In the genomic region with DNA sequence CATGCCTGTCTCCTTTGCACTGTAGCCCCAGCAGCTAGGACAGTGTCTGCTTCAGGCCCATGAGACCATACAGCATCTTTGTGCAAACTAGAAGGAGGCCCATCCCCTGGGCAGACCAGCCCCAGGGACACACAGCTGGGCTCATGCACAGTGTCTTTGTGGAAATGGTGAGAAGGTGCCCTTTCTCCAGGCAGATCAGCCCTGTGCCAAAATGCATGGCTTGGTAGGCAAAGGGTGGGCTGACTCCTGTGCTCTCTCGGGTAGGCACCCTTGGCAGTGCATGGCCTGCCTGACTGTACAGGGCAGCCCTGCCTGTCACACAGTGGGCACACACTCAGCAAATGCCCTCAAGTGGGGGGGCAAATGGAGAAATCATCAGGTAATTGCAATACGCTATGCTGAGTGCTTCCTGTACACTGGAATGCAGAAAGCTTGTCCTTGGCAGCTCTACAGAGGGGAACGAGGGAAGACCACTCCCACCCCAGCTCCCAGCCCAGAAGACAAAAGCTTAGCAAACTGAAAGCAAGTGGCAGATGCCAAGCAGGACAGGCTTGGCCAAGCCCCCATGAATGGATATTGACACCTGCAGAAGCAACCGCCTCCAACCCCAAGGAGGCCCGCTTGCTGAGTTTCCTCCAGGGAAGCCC, we compare ENCODE assay signal across 15 cellular contexts. TPM values are rescaled to one million over a fixed set of nuclear protein-coding genes. Genes with fewer than 3 reads are reported as not detected.
DNase-seq lines count a peak whose midpoint lies in the region; ATAC-seq and TF ChIP-seq lines count a peak whose summit lies in the region.
"Had no signal": no experiment of that assay in that cellular context is flagged by ENCODE, and none has a peak within 500 bp of the region (broad histone marks: within the 10 kb centered on the region; RNA-seq: fewer than 3 reads in every experiment).

No MANE protein-coding gene starts in this region.

- H3K27ac ChIP-seq in SK-N-SH (ENCODE audit: low read depth in 2 of 2, low read length in 1 of 2) (no peak overlapping the region), heart left ventricle (peak overlapping the region in 11 of 12 donors; percentile 6 to 91 (median 59)), trophoblast cell (ENCODE audit: low read depth, low read length) (no peak overlapping the region), upper lobe of left lung (peak overlapping the region; percentile 49 to 89 (median 84))

- peaks cover 76% of the 10 kb centered on the region for H3K79me2 ChIP-seq in SK-N-SH (ENCODE audit: insufficient read depth)
- no peaks in the 10 kb centered on the region for H3K79me2 ChIP-seq in trophoblast cell (ENCODE audit: control insufficient read depth, insufficient read depth, low read length, poor library complexity)

- H3K9me2 ChIP-seq in SK-N-SH = no peaks in the 10 kb centered on the region

- no peak overlapping the region for H4K91ac ChIP-seq in trophoblast cell (ENCODE audit: low read depth, low read length)

- no peak overlapping the region for H3K23ac ChIP-seq in trophoblast cell (ENCODE audit: low read length)

- H2AFZ ChIP-seq in SK-N-SH (ENCODE audit: low read depth) (no peak overlapping the region), trophoblast cell (ENCODE audit: insufficient read depth, low read length, poor library complexity) (no peak overlapping the region)

- H4K12ac ChIP-seq in trophoblast cell (ENCODE audit: low read depth, low read length) = no peak overlapping the region

- DNase-seq in SK-N-SH = no peak
- peak in 3 of 5 donors; percentile 41 to 61 (median 44) for DNase-seq in heart left ventricle
- DNase-seq in trophoblast cell = no peak
- DNase-seq in upper lobe of left lung = peak in 1 of 2 donors; percentile 57
- no peak for DNase-seq in effector CD4-positive, alpha-beta T cell
- no peak for DNase-seq in activated CD4-positive, alpha-beta T cell treated with anti-CD3 and anti-CD28 coated beads for 48 hours
- DNase-seq: activated T-cell treated with anti-CD3 and anti-CD28 coated beads for 4 hours; naive B cell; NCI-H524; stimulated activated CD4-positive, alpha-beta T cell treated with anti-CD3 and anti-CD28 coated beads, Interleukin-4, amount 100 ng/mL, for 24 hours; transverse colon had no signal

- no peaks in the 10 kb centered on the region for H3F3A ChIP-seq in SK-N-SH (replicated peaks; ENCODE audit: insufficient read depth)

- H3K36me3 ChIP-seq in SK-N-SH (replicated peaks in 1 of 2; ENCODE audit: control insufficient read depth in 1 of 2, insufficient read depth in 2 of 2, low read length in 1 of 2) (peaks cover 15 to 33% of the 10 kb centered on the region in 2 experiments), heart left ventricle (peaks cover 0 to 12% (median 0%) of the 10 kb centered on the region in 9 donors), trophoblast cell (ENCODE audit: control insufficient read depth in 1 of 2, insufficient read depth in 2 of 2, low read length in 2 of 2) (no peaks in the 10 kb centered on the region), upper lobe of left lung (no peaks in the 10 kb centered on the region)
- H3K36me3 ChIP-seq: transverse colon had no signal

- H2BK120ac ChIP-seq in trophoblast cell (ENCODE audit: insufficient read depth, low read length, poor library complexity) = no peak overlapping the region

- TF ChIP-seq RAD21 in SK-N-SH (IDR thresholded peaks at IDR 0.05; ENCODE audit: low read length) = no peak

- peaks cover 84% of the 10 kb centered on the region for H4K20me1 ChIP-seq in SK-N-SH (ENCODE audit: insufficient read depth)

- POLR2A ChIA-PET in SK-N-SH (lab: Yijun Ruan, JAX) = no interaction called here

- TF ChIP-seq EP300 in SK-N-SH (IDR thresholded peaks at IDR 0.05; ENCODE audit: borderline replicate concordance in 1 of 2, low read depth in 1 of 2, low read length in 1 of 2) = no peak
- peak in 1 of 4 donors; percentile 5 for TF ChIP-seq EP300 in upper lobe of left lung (IDR thresholded peaks at IDR 0.05)

- ATAC-seq in SK-N-SH treated with all-trans-retinoic acid at 6 μM for 48 hours = peak; percentile 13; the same call in 1 of the 3 replicates
- peak in 2 of 4 donors; percentile 9 to 21 for ATAC-seq in heart left ventricle
- peak; percentile 10 to 58 for ATAC-seq in upper lobe of left lung (ENCODE audit: low FRiP score in 2 of 2)
- no peak for ATAC-seq in GM18519 (IDR thresholded peaks at IDR 0.05; ENCODE audit: low FRiP score, unreplicated experiment)
- ATAC-seq: activated naive CD4-positive, alpha-beta T cell treated with anti-CD3 and anti-CD28 coated beads, Interleukin-2, amount 50 U/mL, for 72 hours; HepG2 had no signal

- intact Hi-C loops in heart left ventricle (cut with DNase I) = loop anchor here in 4 of 10 donors (2.0 to 10.0 kb wide), 3 partner anchors 32 to 46 kb away; no protein-coding TSS in a partner anchor

- H2BK12ac ChIP-seq in trophoblast cell (ENCODE audit: low read length) = no peak overlapping the region

- no peak overlapping the region for H2BK5ac ChIP-seq in trophoblast cell (ENCODE audit: low read depth, low read length, poor library complexity)

- H3K18ac ChIP-seq in trophoblast cell (ENCODE audit: low read length) = no peak overlapping the region

- no peaks in the 10 kb centered on the region for H3K79me1 ChIP-seq in trophoblast cell (ENCODE audit: low read length)

- H3K4me1 ChIP-seq in SK-N-SH (ENCODE audit: control insufficient read depth in 1 of 2, insufficient read depth in 2 of 2, low read depth in 1 of 2, low read length in 1 of 2) (peaks cover 0 to 3% of the 10 kb centered on the region in 2 experiments; a peak in 1 of 4 replicates), heart left ventricle (peaks cover 8 to 82% (median 57%) of the 10 kb centered on the region in 12 donors), trophoblast cell (ENCODE audit: control insufficient read depth in 1 of 2, insufficient read depth in 2 of 2, low read length in 2 of 2) (peaks cover 4 to 14% of the 10 kb centered on the region in 2 experiments), upper lobe of left lung (peaks cover 46 to 66% (median 50%) of the 10 kb centered on the region in 4 donors)

- H3K4me3 ChIP-seq in SK-N-SH (ENCODE audit: low read depth in 2 of 2, low read length in 1 of 2) = no peak overlapping the region
- H3K4me3 ChIP-seq in heart left ventricle = no peak overlapping the region
- H3K4me3 ChIP-seq in trophoblast cell (ENCODE audit: low read depth, low read length) = no peak overlapping the region
- H3K4me3 ChIP-seq in upper lobe of left lung = no peak overlapping the region
- H3K4me3 ChIP-seq: transverse colon had no signal

- H3K4ac ChIP-seq in trophoblast cell (ENCODE audit: low read depth, low read length) = no peak overlapping the region

- TF ChIP-seq CTCF in SK-N-SH (IDR thresholded peaks at IDR 0.05) (no peak), heart left ventricle (IDR thresholded peaks at IDR 0.05) (no peak), upper lobe of left lung (IDR thresholded peaks at IDR 0.05) (no peak)

- CTCF ChIA-PET in SK-N-SH (lab: Yijun Ruan, JAX) = interaction anchor here (0.5 to 30.4 kb wide), 11 partner anchors 13 to 188 kb away, joined by 3 to 666 read pairs (median 4); no protein-coding TSS in a partner anchor

- H3K14ac ChIP-seq in trophoblast cell (ENCODE audit: low read length) = no peak overlapping the region

- H2AK5ac ChIP-seq in trophoblast cell (ENCODE audit: low read length) = no peak overlapping the region

- H4K8ac ChIP-seq in trophoblast cell (ENCODE audit: low read depth, low read length) = no peak overlapping the region

- H3K27me3 ChIP-seq in SK-N-SH (ENCODE audit: insufficient read depth) (no peaks in the 10 kb centered on the region), heart left ventricle (no peaks in the 10 kb centered on the region), trophoblast cell (ENCODE audit: insufficient read depth, low read length) (no peaks in the 10 kb centered on the region), upper lobe of left lung (no peaks in the 10 kb centered on the region)
- H3K27me3 ChIP-seq: transverse colon had no signal

- H3K4me2 ChIP-seq in SK-N-SH = no peak overlapping the region
- no peak overlapping the region for H3K4me2 ChIP-seq in trophoblast cell (ENCODE audit: low read length)

- TF ChIP-seq POLR2A in heart left ventricle (IDR thresholded peaks at IDR 0.05) (no peak), upper lobe of left lung (IDR thresholded peaks at IDR 0.05) (no peak)

- WGBS in SK-N-SH (ENCODE audit: low lambda C conversion rate) = 88% methylated on average over 3 of the region's 5 CpGs
- 48 to 72% (median 52%) methylated on average over 4 to 5 of the region's 5 CpGs for WGBS in heart left ventricle, 4 donors
- WGBS in trophoblast cell (ENCODE audit: extremely low coverage, insufficient coverage, insufficient read length) = no CpG with 5 or more reads among the region's 5 CpGs
- WGBS in upper lobe of left lung, 2 donors = 39 to 86% methylated on average over 2 to 5 of the region's 5 CpGs

- H3K9me3 ChIP-seq in SK-N-SH = no peaks in the 10 kb centered on the region
- no peaks in the 10 kb centered on the region for H3K9me3 ChIP-seq in heart left ventricle
- peaks cover 3% of the 10 kb centered on the region for H3K9me3 ChIP-seq in trophoblast cell (ENCODE audit: insufficient read depth, low read depth, low read length)
- H3K9me3 ChIP-seq in upper lobe of left lung = no peaks in the 10 kb centered on the region
- H3K9me3 ChIP-seq: transverse colon had no signal

- H3K9ac ChIP-seq in SK-N-SH (no peak overlapping the region), trophoblast cell (ENCODE audit: low read length) (peak overlapping the region; percentile 39)

TF ChIP-seq in SK-N-SH treated with all-trans-retinoic acid at 6 μM for 48 hours, 23 proteins besides CTCF, POLR2A, EP300 and RAD21 (continues in another document):
- TF ChIP-seq TCF4 (CRISPR knock-in tag; IDR thresholded peaks at IDR 0.05; ENCODE audit: borderline replicate concordance) = no peak
- TF ChIP-seq ZNF8 (CRISPR knock-in tag; IDR thresholded peaks at IDR 0.05) = no peak
- TF ChIP-seq ARNTL (CRISPR knock-in tag; IDR thresholded peaks at IDR 0.05; ENCODE audit: borderline replicate concordance, low read depth) = no peak
- TF ChIP-seq ESRRG (CRISPR knock-in tag; IDR thresholded peaks at IDR 0.05) = no peak
- no peak for TF ChIP-seq GLIS3 (CRISPR knock-in tag; IDR thresholded peaks at IDR 0.05)

TF ChIP-seq in SK-N-SH, 30 proteins besides CTCF, POLR2A, EP300 and RAD21 (continues in another document):
- TF ChIP-seq GATA2 (CRISPR knock-in tag; IDR thresholded peaks at IDR 0.05) (no peak), FOXM1 (IDR thresholded peaks at IDR 0.05; ENCODE audit: low read depth) (no peak), RXRA (IDR thresholded peaks at IDR 0.05; ENCODE audit: borderline replicate concordance, low read depth) (no peak)

RNA-seq across cellular contexts. Expression of a gene that starts 21.6 kb away (rescaled TPM):
- polyA plus RNA-seq in SK-N-SH (2012; rRNA removed) = 10.5 and 12.1 TPM in 2 replicates
- polyA plus RNA-seq in SK-N-SH (2012; cell fraction: cytosol; rRNA removed) = 7.1 and 10.2 TPM in 2 replicates
- polyA plus RNA-seq in SK-N-SH (2012; cell fraction: nucleus; rRNA removed) = 34.1 and 40.8 TPM in 2 replicates
- total RNA-seq in heart left ventricle = 100 to 1,000 TPM; 513 to 899 (median 742) TPM
- 100 to 1,000 TPM; 243 to 339 TPM for polyA plus RNA-seq in heart left ventricle
- polyA plus RNA-seq in trophoblast cell (2013) = 1.5 and 2.0 TPM in 2 replicates
- 1,000 to 10,000 TPM in 1 of 6 donors, 100 to 1,000 TPM in 5; 325 to 1,095 (median 550) TPM for total RNA-seq in upper lobe of left lung

Comparison
In these comparisons a context has a peak if more than half of its experiments do, and no peak if none do; other contexts are left out.
1. DNase-seq: peak in heart left ventricle (3 of 5); none in SK-N-SH (single experiment), trophoblast cell (0 of 2), effector CD4-positive, alpha-beta T cell (single experiment) and activated CD4-positive, alpha-beta T cell treated with anti-CD3 and anti-CD28 coated beads for 48 hours (single experiment).
2. H3K27ac ChIP-seq: peak in heart left ventricle (11 of 12) and upper lobe of left lung (4 of 4); none in SK-N-SH (0 of 2) and trophoblast cell (single experiment).